ENCODE assay signal across 8 cellular contexts in the genomic region with DNA sequence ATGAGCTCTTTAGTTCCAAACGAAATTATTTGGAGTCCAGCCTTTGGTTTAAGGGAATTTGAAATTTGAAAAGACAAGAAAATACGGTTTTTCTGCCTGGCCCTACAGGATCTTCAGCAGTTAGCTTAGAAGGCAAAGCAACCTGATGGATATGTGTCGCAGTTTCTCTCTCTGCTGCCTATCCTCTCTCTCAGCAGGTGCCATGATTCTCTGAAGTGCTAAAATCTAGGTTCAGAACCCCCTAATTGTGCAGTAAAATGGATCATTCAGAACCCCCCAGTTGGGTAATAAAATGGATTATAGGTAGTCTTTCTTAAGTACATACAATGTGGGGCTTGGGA. TPM values are rescaled to one million over a fixed set of nuclear protein-coding genes. Genes with fewer than 3 reads are reported as not detected.
DNase-seq lines count a peak whose midpoint lies in the region; ATAC-seq and TF ChIP-seq lines count a peak whose summit lies in the region.

No MANE protein-coding gene starts in this region.

- peaks cover 34% of the 10 kb centered on the region for H3K4me1 Mint-ChIP-seq in activated CD8-positive, alpha-beta memory T cell treated with anti-CD3 and anti-CD28 coated beads, Interleukin-2, amount 10 ng/mL, durations not matched to agents 7 days and 5 days
- peaks cover 26% of the 10 kb centered on the region for H3K4me1 Mint-ChIP-seq in nephron

- peaks cover 6% of the 10 kb centered on the region for H3K9me3 Mint-ChIP-seq in activated CD8-positive, alpha-beta memory T cell treated with anti-CD3 and anti-CD28 coated beads, Interleukin-2, amount 10 ng/mL, durations not matched to agents 7 days and 5 days (ENCODE audit: low read depth)
- H3K9me3 Mint-ChIP-seq in nephron: peaks cover 9% of the 10 kb centered on the region

- peak overlapping the region; percentile 93 for H3K4me3 Mint-ChIP-seq in activated CD8-positive, alpha-beta memory T cell treated with anti-CD3 and anti-CD28 coated beads, Interleukin-2, amount 10 ng/mL, durations not matched to agents 7 days and 5 days
- H3K4me3 Mint-ChIP-seq in nephron: peak overlapping the region; percentile 95 to 96 (median 95)

- H3K4me3 ChIP-seq in choroid plexus epithelial cell (ENCODE audit: low read depth, low read length): peak overlapping the region; percentile 95

- peaks cover 25% of the 10 kb centered on the region for H3K27me3 Mint-ChIP-seq in activated CD8-positive, alpha-beta memory T cell treated with anti-CD3 and anti-CD28 coated beads, Interleukin-2, amount 10 ng/mL, durations not matched to agents 7 days and 5 days
- H3K27me3 Mint-ChIP-seq in nephron (ENCODE audit: low read depth): peaks cover 6% of the 10 kb centered on the region

- CTCF ChIA-PET in activated CD8-positive, alpha-beta memory T cell treated with anti-CD3 and anti-CD28 coated beads, Interleukin-2, amount 10 ng/mL, durations not matched to agents 7 days and 5 days (lab: Charles Lee): no interaction called here

- no peak for DNase-seq in activated CD8-positive, alpha-beta memory T cell treated with anti-CD3 and anti-CD28 coated beads, Interleukin-2, amount 10 ng/mL, durations not matched to agents 7 days and 5 days
- no peak for DNase-seq in activated CD8-positive, alpha-beta memory T cell treated with anti-CD3 and anti-CD28 coated beads for 24 hours
- DNase-seq in choroid plexus epithelial cell (ENCODE audit: low read depth) (no peak), iPS-NIHi7 (ENCODE audit: extremely low spot score) (no peak), NCI-H510A (lab: John Stamatoyannopoulos, UW) (no peak), NCI-H2029 treated with DMSO at 0.1 percent for 48 hours (lab: John Stamatoyannopoulos, UW) (no peak)

- ATAC-seq in activated CD8-positive, alpha-beta memory T cell treated with anti-CD3 and anti-CD28 coated beads, Interleukin-2, amount 10 ng/mL, durations not matched to agents 7 days and 5 days: no peak
- peak; percentile 9 for ATAC-seq in HG03460 (IDR thresholded peaks at IDR 0.05; ENCODE audit: unreplicated experiment)

- peak overlapping the region; percentile 93 for H3K27ac Mint-ChIP-seq in activated CD8-positive, alpha-beta memory T cell treated with anti-CD3 and anti-CD28 coated beads, Interleukin-2, amount 10 ng/mL, durations not matched to agents 7 days and 5 days
- peak overlapping the region; percentile 51 to 87 (median 84) for H3K27ac Mint-ChIP-seq in nephron

- TF ChIP-seq CTCF in choroid plexus epithelial cell (conservative IDR thresholded peaks at IDR 0.05; ENCODE audit: low read depth, low read length) (no peak), nephron (IDR thresholded peaks at IDR 0.05; ENCODE audit: unreplicated experiment in 3 of 3) (no peak)

- H3K36me3 Mint-ChIP-seq in activated CD8-positive, alpha-beta memory T cell treated with anti-CD3 and anti-CD28 coated beads, Interleukin-2, amount 10 ng/mL, durations not matched to agents 7 days and 5 days: peaks cover 18% of the 10 kb centered on the region
- H3K36me3 Mint-ChIP-seq in nephron (ENCODE audit: low read depth): peaks cover 6% of the 10 kb centered on the region

RNA-seq across cellular contexts. Expression of a gene that starts 0.4 kb away (rescaled TPM):
- total RNA-seq in activated CD8-positive, alpha-beta memory T cell treated with anti-CD3 and anti-CD28 coated beads, Interleukin-2, amount 10 ng/mL, durations not matched to agents 7 days and 5 days: 10 to 100 TPM; 28.3 to 31.0 TPM

RNA-seq across cellular contexts. Expression of a gene that starts 47.6 kb away (rescaled TPM):
- not detected for total RNA-seq in activated CD8-positive, alpha-beta memory T cell treated with anti-CD3 and anti-CD28 coated beads, Interleukin-2, amount 10 ng/mL, durations not matched to agents 7 days and 5 days
